In the genomic region with DNA sequence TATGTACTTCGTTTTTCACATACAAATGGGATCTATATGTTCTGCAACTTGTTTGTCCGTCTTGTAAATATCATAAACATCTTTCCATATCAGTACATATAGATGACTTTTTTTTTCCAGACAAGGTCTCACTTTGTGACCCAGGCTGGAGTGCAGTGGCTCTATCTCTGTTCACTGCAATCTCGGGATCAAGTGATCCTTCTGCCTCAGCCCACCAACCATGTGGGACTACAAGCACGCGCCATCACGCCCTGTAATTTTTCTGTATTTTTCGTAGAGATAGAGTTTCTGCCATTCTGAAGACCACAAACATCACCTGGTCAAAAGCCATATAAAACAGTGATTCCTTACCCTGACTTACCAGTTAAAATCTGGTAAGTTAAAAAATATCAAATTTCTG, we compare ENCODE assay signal across 8 cellular contexts. TPM values are rescaled to one million over a fixed set of nuclear protein-coding genes. Genes with fewer than 3 reads are reported as not detected.
A peak's percentile ranks its signal among the peaks of the same experiment; 100 is the strongest.
DNase-seq lines count a peak whose midpoint lies in the region; ATAC-seq and TF ChIP-seq lines count a peak whose summit lies in the region.

No MANE protein-coding gene starts in this region.

- H3K4me1 Mint-ChIP-seq in CD8-positive, alpha-beta memory T cell, result peaks cover 26 to 33% (median 33%) of the 10 kb centered on the region in 3 donors
- H3K4me1 Mint-ChIP-seq in T-helper 2 cell treated with Interferon-gamma antibody and Interleukin-4, amounts not matched to agents 5 μg/mL and 100 μg/mL, for 36 hours (ENCODE audit: low read depth), result peaks cover 31% of the 10 kb centered on the region

- H4K20me1 ChIP-seq in hepatocyte (ENCODE audit: insufficient read depth, poor library complexity, severe bottlenecking), result peaks cover 26% of the 10 kb centered on the region

- H3K4me1 ChIP-seq in CD8-positive, alpha-beta memory T cell (ENCODE audit: insufficient read depth, low read length), result peaks cover 22% of the 10 kb centered on the region
- peaks cover 9% of the 10 kb centered on the region for H3K4me1 ChIP-seq in hepatocyte (ENCODE audit: insufficient read depth)

- WGBS in hepatocyte (ENCODE audit: low lambda C conversion rate, missing lambda C conversion rate), result 90% methylated on average over 7 of the region's 7 CpGs

- no peak overlapping the region for H2AFZ ChIP-seq in hepatocyte

- H3K27me3 Mint-ChIP-seq in CD8-positive, alpha-beta memory T cell, result peaks cover 0 to 6% of the 10 kb centered on the region in 2 donors
- no peaks in the 10 kb centered on the region for H3K27me3 Mint-ChIP-seq in T-helper 2 cell treated with Interferon-gamma antibody and Interleukin-4, amounts not matched to agents 5 μg/mL and 100 μg/mL, for 36 hours (ENCODE audit: low read depth)

- no peaks in the 10 kb centered on the region for H3K9me3 ChIP-seq in CD8-positive, alpha-beta memory T cell (ENCODE audit: low read length)
- H3K9me3 ChIP-seq in hepatocyte (ENCODE audit: low read depth), result no peaks in the 10 kb centered on the region

- peak overlapping the region in 4 of 8 donors; percentile 20 to 94 (median 35) for H3K27ac Mint-ChIP-seq in CD8-positive, alpha-beta memory T cell
- no peak overlapping the region for H3K27ac Mint-ChIP-seq in T-helper 2 cell treated with Interferon-gamma antibody and Interleukin-4, amounts not matched to agents 5 μg/mL and 100 μg/mL, for 36 hours

- H3K36me3 ChIP-seq in CD8-positive, alpha-beta memory T cell (ENCODE audit: insufficient read depth, low read length), result no peaks in the 10 kb centered on the region
- H3K36me3 ChIP-seq in hepatocyte (replicated peaks; ENCODE audit: insufficient read depth, low read depth), result no peaks in the 10 kb centered on the region

- H3K9me3 Mint-ChIP-seq in CD8-positive, alpha-beta memory T cell, result peaks cover 0 to 3% (median 0%) of the 10 kb centered on the region in 5 donors
- H3K9me3 Mint-ChIP-seq in T-helper 2 cell treated with Interferon-gamma antibody and Interleukin-4, amounts not matched to agents 5 μg/mL and 100 μg/mL, for 36 hours, result peaks cover 7% of the 10 kb centered on the region

- H3K27ac ChIP-seq in CD8-positive, alpha-beta memory T cell (ENCODE audit: low read depth, low read length), result peak overlapping the region; percentile 95
- no peak overlapping the region for H3K27ac ChIP-seq in hepatocyte

- peak overlapping the region in 2 of 7 donors; percentile 5 to 99 for H3K4me3 Mint-ChIP-seq in CD8-positive, alpha-beta memory T cell
- peak overlapping the region; percentile 99 for H3K4me3 Mint-ChIP-seq in T-helper 2 cell treated with Interferon-gamma antibody and Interleukin-4, amounts not matched to agents 5 μg/mL and 100 μg/mL, for 36 hours

- ATAC-seq in GM21619 (IDR thresholded peaks at IDR 0.05; ENCODE audit: unreplicated experiment), result no peak

- peaks cover 0 to 30% (median 7%) of the 10 kb centered on the region in 3 donors for H3K36me3 Mint-ChIP-seq in CD8-positive, alpha-beta memory T cell
- peaks cover 43% of the 10 kb centered on the region for H3K36me3 Mint-ChIP-seq in T-helper 2 cell treated with Interferon-gamma antibody and Interleukin-4, amounts not matched to agents 5 μg/mL and 100 μg/mL, for 36 hours (ENCODE audit: low read depth)

- no peaks in the 10 kb centered on the region for H3K27me3 ChIP-seq in CD8-positive, alpha-beta memory T cell (ENCODE audit: insufficient read depth, low read length, poor library complexity, severe bottlenecking)
- no peaks in the 10 kb centered on the region for H3K27me3 ChIP-seq in hepatocyte

- DNase-seq in CD8-positive, alpha-beta memory T cell, result no peak
- peak in 57 of 76 experiments; percentile 9 to 79 (median 40) for DNase-seq in HUDEP-2 (lab: John Stamatoyannopoulos, UW; ENCODE audit: unreplicated experiment in 76 of 76)
- no peak for DNase-seq in T-helper 2 cell treated with Interferon-gamma antibody and Interleukin-4, amounts not matched to agents 5 μg/mL and 100 μg/mL, for 36 hours (ENCODE audit: low spot score)
- DNase-seq in hepatocyte (ENCODE audit: low spot score), result no peak
- no peak for DNase-seq in ureter (ENCODE audit: low spot score)
- no peak for DNase-seq in MV-4-11 (lab: John Stamatoyannopoulos, UW)
- DNase-seq in NCI-H2081 (lab: John Stamatoyannopoulos, UW), result no peak

- H3K4me3 ChIP-seq in CD8-positive, alpha-beta memory T cell (ENCODE audit: low read length), result no peak overlapping the region
- no peak overlapping the region for H3K4me3 ChIP-seq in hepatocyte

- H3K4me2 ChIP-seq in hepatocyte, result peak overlapping the region; percentile 83

- peaks cover 30% of the 10 kb centered on the region for H3K79me2 ChIP-seq in hepatocyte

- H3K9me2 ChIP-seq in hepatocyte (replicated peaks; ENCODE audit: insufficient read depth), result no peaks in the 10 kb centered on the region

- CTCF ChIA-PET in CD8-positive, alpha-beta memory T cell (lab: Charles Lee), result no interaction called here

- no peak for TF ChIP-seq CTCF in hepatocyte (IDR thresholded peaks at IDR 0.05; ENCODE audit: poor library complexity)

- POLR2A ChIA-PET in CD8-positive, alpha-beta memory T cell (lab: Charles Lee), result no interaction called here

RNA-seq across cellular contexts. Expression of gene SYNCRIP, which starts 37.7 kb away (rescaled TPM):
- total RNA-seq in CD8-positive, alpha-beta memory T cell, result 100 to 1,000 TPM; 247 to 249 TPM
- polyA plus RNA-seq in CD8-positive, alpha-beta memory T cell, result 81.6 TPM
- total RNA-seq in hepatocyte (65.2 and 78.1 TPM in 2 replicates), ureter (124 TPM)
- 49.7 and 62.1 TPM in 2 replicates for polyA plus RNA-seq in hepatocyte

Comparison
In these comparisons a context has a peak if more than half of its experiments do, and no peak if none do; other contexts are left out.
1. DNase-seq: peak in HUDEP-2 (57 of 76); none in CD8-positive, alpha-beta memory T cell (0 of 5), T-helper 2 cell treated with Interferon-gamma antibody and Interleukin-4, amounts not matched to agents 5 μg/mL and 100 μg/mL, for 36 hours (single experiment), hepatocyte (single experiment), ureter (single experiment), MV-4-11 (single experiment) and NCI-H2081 (0 of 2).